Comparison of ENCODE assay signal across 1 cellular context in genomic region chr11:69686856-69687255, GRCh38.
TF ChIP-seq lines count a peak whose summit lies in the region.

No MANE protein-coding gene starts in this region.

TF ChIP-seq in H1, 55 proteins besides CTCF, POLR2A, EP300 and RAD21:
- no peak for TF ChIP-seq ASH2L (IDR thresholded peaks at IDR 0.05; ENCODE audit: low read length)
- TF ChIP-seq E2F6 (IDR thresholded peaks at IDR 0.05): no peak
- TF ChIP-seq TAF7 (optimal IDR thresholded peaks at IDR 0.05; ENCODE audit: borderline replicate concordance, low read depth, low read length): no peak
- TF ChIP-seq JUND (IDR thresholded peaks at IDR 0.05; ENCODE audit: low read length): no peak
- TF ChIP-seq RFX5 (IDR thresholded peaks at IDR 0.05; ENCODE audit: borderline replicate concordance, low read depth, low read length): no peak
- TF ChIP-seq BACH1 (IDR thresholded peaks at IDR 0.05; ENCODE audit: low read length): no peak
- TF ChIP-seq SIX5 (IDR thresholded peaks at IDR 0.05; ENCODE audit: low read depth, low read length): no peak
- no peak for TF ChIP-seq SIRT6 (IDR thresholded peaks at IDR 0.05; ENCODE audit: low read length)
- no peak for TF ChIP-seq RXRA (IDR thresholded peaks at IDR 0.05; ENCODE audit: insufficient read depth, low read depth, low read length)
- no peak for TF ChIP-seq KDM1A (IDR thresholded peaks at IDR 0.05; ENCODE audit: borderline replicate concordance, low read length)
- no peak for TF ChIP-seq HDAC6 (IDR thresholded peaks at IDR 0.05; ENCODE audit: low read depth, low read length)
- no peak for TF ChIP-seq YY1 (IDR thresholded peaks at IDR 0.05; ENCODE audit: low read depth, low read length)
- no peak for TF ChIP-seq KDM5A (IDR thresholded peaks at IDR 0.05; ENCODE audit: low read length)
